ENCODE assay signal across 8 cellular contexts in the genomic region with DNA sequence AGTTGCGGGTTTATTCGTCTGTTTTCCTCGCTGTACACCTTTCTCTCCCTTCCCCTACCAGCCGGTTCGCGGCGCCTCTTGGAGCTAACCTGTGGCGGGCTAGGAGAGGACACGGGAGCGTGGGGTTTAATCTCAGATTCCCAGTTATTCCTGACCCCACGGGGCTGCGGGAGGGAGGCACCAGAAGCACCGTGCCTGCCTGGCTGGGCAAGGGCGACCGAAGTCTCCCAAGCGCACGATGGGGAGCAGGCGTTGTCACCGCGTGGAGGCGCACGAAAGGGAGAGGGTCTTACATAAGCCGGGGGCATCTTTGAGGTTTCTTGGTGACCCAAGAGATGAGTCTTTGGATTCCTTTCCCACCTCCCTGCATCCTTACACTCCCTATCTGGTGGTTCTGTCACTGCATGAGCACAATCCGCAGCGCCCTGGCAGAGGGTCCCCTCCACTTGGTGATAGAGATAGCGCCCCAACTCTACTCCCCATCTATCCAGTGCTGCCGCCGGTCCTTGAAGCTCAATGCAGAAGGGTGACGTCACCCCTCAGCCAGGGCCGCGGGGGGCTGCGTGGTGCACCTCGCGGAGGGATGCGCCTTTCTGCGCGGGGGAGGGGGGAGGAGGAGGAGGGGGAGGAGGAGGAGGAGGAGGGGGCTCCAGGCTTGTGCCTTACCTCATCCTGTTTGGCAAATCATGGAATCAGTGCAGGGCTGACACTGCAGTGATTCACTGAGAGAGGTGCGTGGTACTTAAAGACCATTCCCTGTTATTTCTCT. TPM values are rescaled to one million over a fixed set of nuclear protein-coding genes. Genes with fewer than 3 reads are reported as not detected.
DNase-seq lines count a peak whose midpoint lies in the region; ATAC-seq and TF ChIP-seq lines count a peak whose summit lies in the region.

No MANE protein-coding gene starts in this region.

- TF ChIP-seq CTCF in RWPE2 (IDR thresholded peaks at IDR 0.05; ENCODE audit: poor library complexity, severe bottlenecking) (no peak), breast epithelium (IDR thresholded peaks at IDR 0.05) (no peak), kidney epithelial cell (IDR thresholded peaks at IDR 0.05; ENCODE audit: insufficient read depth, low read length, poor library complexity, severe bottlenecking) (no peak), smooth muscle cell (IDR thresholded peaks at IDR 0.05; ENCODE audit: borderline replicate concordance, insufficient read depth, poor library complexity, severe bottlenecking) (no peak)

- H3K79me2 ChIP-seq in smooth muscle cell (ENCODE audit: low read depth) = no peaks in the 10 kb centered on the region

- H3K36me3 ChIP-seq in H7 (replicated peaks; ENCODE audit: control insufficient read depth, insufficient read depth, low read length) (no peaks in the 10 kb centered on the region), RWPE2 (ENCODE audit: low read depth) (no peaks in the 10 kb centered on the region), breast epithelium (no peaks in the 10 kb centered on the region), kidney epithelial cell (ENCODE audit: control insufficient read depth, insufficient read depth, low read length) (no peaks in the 10 kb centered on the region), smooth muscle cell (ENCODE audit: low read depth) (no peaks in the 10 kb centered on the region)

- H4K20me1 ChIP-seq in smooth muscle cell (ENCODE audit: low read depth) = no peaks in the 10 kb centered on the region

- H3K27me3 ChIP-seq in H7 (ENCODE audit: control insufficient read depth, insufficient read depth, low read length) = peaks cover 12% of the 10 kb centered on the region
- H3K27me3 ChIP-seq in RWPE2 (ENCODE audit: insufficient read depth, poor library complexity, severe bottlenecking) = peaks cover 7% of the 10 kb centered on the region
- H3K27me3 ChIP-seq in breast epithelium = peaks cover 0 to 52% of the 10 kb centered on the region in 2 donors
- H3K27me3 ChIP-seq in kidney epithelial cell (ENCODE audit: control insufficient read depth, insufficient read depth, low read length) = no peaks in the 10 kb centered on the region
- no peaks in the 10 kb centered on the region for H3K27me3 ChIP-seq in smooth muscle cell (ENCODE audit: low read depth)

- H3K4me1 ChIP-seq in RWPE2 (ENCODE audit: insufficient read depth, poor library complexity, severe bottlenecking) = peaks cover 7% of the 10 kb centered on the region
- H3K4me1 ChIP-seq in breast epithelium = no peaks in the 10 kb centered on the region
- H3K4me1 ChIP-seq in smooth muscle cell (ENCODE audit: low read depth) = no peaks in the 10 kb centered on the region

- peak; percentile 28; the same call in 1 of the 3 replicates for ATAC-seq in RWPE2 (ENCODE audit: low read depth)

- no peaks in the 10 kb centered on the region for H3F3A ChIP-seq in smooth muscle cell (ENCODE audit: low read depth)

- H3K9ac ChIP-seq in smooth muscle cell (ENCODE audit: low read depth) = no peak overlapping the region

- TF ChIP-seq POLR2A in breast epithelium (IDR thresholded peaks at IDR 0.05) = no peak

- H3K4me3 ChIP-seq in H7 (ENCODE audit: insufficient read depth, low read depth, low read length) (peak overlapping the region; percentile 50), RWPE2 (ENCODE audit: severe bottlenecking) (peak overlapping the region; percentile 30), breast epithelium (peak overlapping the region; percentile 47 to 69 (median 51)), kidney epithelial cell (ENCODE audit: low read depth, low read length) (peak overlapping the region; percentile 46), smooth muscle cell (peak overlapping the region; percentile 56)

- peak overlapping the region; percentile 85 for H3K4me2 ChIP-seq in smooth muscle cell

- 53% methylated on average over 35 of the region's 38 CpGs for WGBS in smooth muscle cell (ENCODE audit: low lambda C conversion rate)

- no peaks in the 10 kb centered on the region for H3K9me3 ChIP-seq in RWPE2 (ENCODE audit: severe bottlenecking)
- no peaks in the 10 kb centered on the region for H3K9me3 ChIP-seq in breast epithelium
- no peaks in the 10 kb centered on the region for H3K9me3 ChIP-seq in smooth muscle cell (replicated peaks; ENCODE audit: low read depth)

- DNase-seq in H7 (peak; percentile 45), RWPE2 (ENCODE audit: low spot score) (no peak), breast epithelium (ENCODE audit: low spot score in 2 of 2) (no peak), kidney epithelial cell (ENCODE audit: low read depth) (no peak), smooth muscle cell (lab: John Stamatoyannopoulos, UW; ENCODE audit: unreplicated experiment) (peak; percentile 2), NK-92 (lab: John Stamatoyannopoulos, UW; ENCODE audit: unreplicated experiment) (no peak), kidney glomerular epithelial cell (lab: John Stamatoyannopoulos, UW) (no peak), MV-4-11 (lab: John Stamatoyannopoulos, UW) (no peak)

- intact Hi-C loops in breast epithelium (cut with DNase I; ENCODE audit: low total_unique reads) = loop anchor here (2.0 to 5.0 kb wide), 2 partner anchors 55 to 1685 kb away; no protein-coding TSS in a partner anchor

- H2AFZ ChIP-seq in smooth muscle cell (ENCODE audit: low read depth) = peak overlapping the region; percentile 62

- H3K27ac ChIP-seq in RWPE2 (ENCODE audit: poor library complexity, severe bottlenecking) (no peak overlapping the region), breast epithelium (peak overlapping the region in 1 of 2 donors; percentile 32), smooth muscle cell (ENCODE audit: low read depth) (no peak overlapping the region)

RNA-seq across cellular contexts. Expression of gene TSPAN7, which starts 0.8 kb away (rescaled TPM):
- total RNA-seq in H7 (2014; rRNA removed; shearing (Covaris generic)) = 1.1 and 1.5 TPM in 2 replicates
- total RNA-seq in breast epithelium (10 to 100 TPM; 15.5 to 26.9 (median 25.9) TPM), kidney epithelial cell (1.5 and 2.0 TPM in 2 replicates), smooth muscle cell (1.5 and 2.2 TPM in 2 replicates)
- polyA plus RNA-seq in smooth muscle cell = 3.3 and 3.9 TPM in 2 replicates

Comparison
In these comparisons a context has a peak if more than half of its experiments do, and no peak if none do; other contexts are left out.
1. DNase-seq: peak in H7 (single experiment) and smooth muscle cell (single experiment); none in RWPE2 (single experiment), breast epithelium (0 of 2), kidney epithelial cell (single experiment), NK-92 (single experiment), kidney glomerular epithelial cell (single experiment) and MV-4-11 (single experiment).
2. Peak in every context shown above with its lines, with median percentiles within 50 percentile points of each other: H3K4me3 ChIP-seq.